In genomic region chr13:41411536-41411935, GRCh38 we compare ENCODE assay signal across 9 cellular contexts. TPM values are rescaled to one million over a fixed set of nuclear protein-coding genes. Genes with fewer than 3 reads are reported as not detected.
DNase-seq lines count a peak whose midpoint lies in the region; ATAC-seq and TF ChIP-seq lines count a peak whose summit lies in the region.
"Had no signal": no experiment of that assay in that cellular context is flagged by ENCODE, and none has a peak within 500 bp of the region (broad histone marks: within the 10 kb centered on the region; RNA-seq: fewer than 3 reads in every experiment).

No MANE protein-coding gene starts in this region.

- no peak for ATAC-seq in HG03460 (IDR thresholded peaks at IDR 0.05; ENCODE audit: unreplicated experiment)
- no peak for ATAC-seq in HG03196 (IDR thresholded peaks at IDR 0.05; ENCODE audit: unreplicated experiment)

- DNase-seq in DMS 273 (lab: John Stamatoyannopoulos, UW; ENCODE audit: unreplicated experiment) (peak; percentile 9), DMS 273 treated with DMSO at 0.1 percent for 48 hours (lab: John Stamatoyannopoulos, UW) (no peak), M059J (ENCODE audit: low read depth) (peak; percentile 48), cardiac fibroblast (ENCODE audit: low read depth in 2 of 2) (peak; percentile 80 to 83), medulla oblongata (ENCODE audit: extremely low spot score) (peak; percentile 60), RPMI8226 (no peak)
- DNase-seq: activated B cell treated with CpG ODN at 0.5 μM for 24 hours had no signal

- no peak overlapping the region for H3K4me3 ChIP-seq in cardiac fibroblast (replicated peaks in 1 of 2; ENCODE audit: low read depth in 2 of 2, low read length in 2 of 2)

- peak; percentile 29 for TF ChIP-seq CTCF in cardiac fibroblast (IDR thresholded peaks at IDR 0.05; ENCODE audit: low read depth, low read length)

RNA-seq across cellular contexts. Expression of gene RGCC, which starts 45.8 kb away (rescaled TPM):
- 2.3 and 4.1 TPM in 2 replicates for total RNA-seq in M059J (2014; rRNA removed; shearing (Covaris generic))

Comparison
In these comparisons a context has a peak if more than half of its experiments do, and no peak if none do; other contexts are left out.
1. DNase-seq: peak in DMS 273 (single experiment), M059J (single experiment), cardiac fibroblast (2 of 2) and medulla oblongata (single experiment); none in DMS 273 treated with DMSO at 0.1 percent for 48 hours (single experiment) and RPMI8226 (single experiment).